ENCODE assay signal across 21 cellular contexts in genomic region chr5:159855476-159856157, GRCh38.
DNase-seq lines count a peak whose midpoint lies in the region; ATAC-seq and TF ChIP-seq lines count a peak whose summit lies in the region.
"Had no signal": no experiment of that assay in that cellular context is flagged by ENCODE, and none has a peak within 500 bp of the region (broad histone marks: within the 10 kb centered on the region; RNA-seq: fewer than 3 reads in every experiment).

No MANE protein-coding gene starts in this region.

- H3K9me2 ChIP-seq in SK-N-SH = no peaks in the 10 kb centered on the region

- no peaks in the 10 kb centered on the region for H3K4me1 Mint-ChIP-seq in osteocyte (ENCODE audit: unreplicated experiment)

- CTCF ChIA-PET in SK-N-SH (lab: Yijun Ruan, JAX) = no interaction called here

- H3K27me3 ChIP-seq in SK-N-SH (ENCODE audit: insufficient read depth) (no peaks in the 10 kb centered on the region), foreskin keratinocyte (peaks cover 29% of the 10 kb centered on the region), osteoblast (ENCODE audit: insufficient read depth, low read length) (no peaks in the 10 kb centered on the region), tibial artery (no peaks in the 10 kb centered on the region)
- H3K27me3 ChIP-seq: breast epithelium, esophagus muscularis mucosa, SJCRH30, suprapubic skin had no signal

- H3K79me2 ChIP-seq in SK-N-SH (ENCODE audit: insufficient read depth) = no peaks in the 10 kb centered on the region
- H3K79me2 ChIP-seq in osteoblast (ENCODE audit: insufficient read depth, low read length) = no peaks in the 10 kb centered on the region

- TF ChIP-seq CTCF in SK-N-SH (IDR thresholded peaks at IDR 0.05) (no peak), foreskin keratinocyte (conservative IDR thresholded peaks at IDR 0.05) (no peak), osteoblast (IDR thresholded peaks at IDR 0.05; ENCODE audit: extremely low read depth, low read depth, low read length) (no peak), tibial artery (IDR thresholded peaks at IDR 0.05) (no peak), osteocyte (IDR thresholded peaks at IDR 0.05) (no peak)

- H3K4me1 ChIP-seq in SK-N-SH (ENCODE audit: control insufficient read depth in 1 of 2, insufficient read depth in 2 of 2, low read depth in 1 of 2, low read length in 1 of 2) = no peaks in the 10 kb centered on the region; a peak in 1 of 4 replicates
- peaks cover 10% of the 10 kb centered on the region for H3K4me1 ChIP-seq in foreskin keratinocyte
- H3K4me1 ChIP-seq in osteoblast (ENCODE audit: insufficient read depth, low read length) = peaks cover 19% of the 10 kb centered on the region
- peaks cover 0 to 23% (median 0%) of the 10 kb centered on the region in 4 donors for H3K4me1 ChIP-seq in tibial artery
- H3K4me1 ChIP-seq: breast epithelium, SJCRH30 had no signal

- intact Hi-C loops in tibial artery (cut with DNase I; ENCODE audit: low total_unique reads) (no loop called here), head of caudate nucleus (cut with DNase I) (no loop called here)

- H3K4me3 ChIP-seq in SK-N-SH (ENCODE audit: low read depth in 2 of 2, low read length in 1 of 2) = no peak overlapping the region
- H3K4me3 ChIP-seq in osteoblast (ENCODE audit: insufficient read depth, low read length) = no peak overlapping the region
- H3K4me3 ChIP-seq in tibial artery = no peak overlapping the region
- H3K4me3 ChIP-seq: breast epithelium, esophagus muscularis mucosa, SJCRH30, suprapubic skin had no signal

- WGBS in SK-N-SH (ENCODE audit: low lambda C conversion rate) = 23% methylated on average over 5 of the region's 5 CpGs

- peak in 1 of 2 experiments; percentile 86; a peak in 2 of 4 replicates for TF ChIP-seq EP300 in SK-N-SH (IDR thresholded peaks at IDR 0.05; ENCODE audit: borderline replicate concordance in 1 of 2, low read depth in 1 of 2, low read length in 1 of 2)

- no peak overlapping the region for H3K4me3 Mint-ChIP-seq in osteocyte (ENCODE audit: unreplicated experiment)

- POLR2A ChIA-PET in SK-N-SH (lab: Yijun Ruan, JAX) = no interaction called here

- no peaks in the 10 kb centered on the region for H3K36me3 Mint-ChIP-seq in osteocyte (ENCODE audit: unreplicated experiment)

- no peak for TF ChIP-seq RAD21 in SK-N-SH (IDR thresholded peaks at IDR 0.05; ENCODE audit: low read length)

- ATAC-seq in foreskin keratinocyte = peak; percentile 37

- no peak overlapping the region for H3K9ac ChIP-seq in SK-N-SH

- peaks cover 26% of the 10 kb centered on the region for H3F3A ChIP-seq in SK-N-SH (replicated peaks; ENCODE audit: insufficient read depth)

- no peak overlapping the region for H3K27ac Mint-ChIP-seq in osteocyte (ENCODE audit: unreplicated experiment)

- H3K27me3 Mint-ChIP-seq in osteocyte (ENCODE audit: unreplicated experiment) = peaks cover 29% of the 10 kb centered on the region

- H3K9me3 ChIP-seq in SK-N-SH (no peaks in the 10 kb centered on the region), osteoblast (ENCODE audit: low read depth, low read length) (no peaks in the 10 kb centered on the region), tibial artery (no peaks in the 10 kb centered on the region)
- H3K9me3 ChIP-seq: breast epithelium, esophagus muscularis mucosa, SJCRH30, suprapubic skin had no signal

- peak overlapping the region; percentile 33 for H3K4me2 ChIP-seq in SK-N-SH
- H3K4me2 ChIP-seq in osteoblast (ENCODE audit: insufficient read depth, low read length) = no peak overlapping the region

- peak overlapping the region in 1 of 2 experiments; percentile 48; a peak in 3 of 4 replicates for H3K27ac ChIP-seq in SK-N-SH (ENCODE audit: low read depth in 2 of 2, low read length in 1 of 2)
- no peak overlapping the region for H3K27ac ChIP-seq in foreskin keratinocyte
- H3K27ac ChIP-seq in osteoblast (ENCODE audit: low read depth, low read length) = no peak overlapping the region
- H3K27ac ChIP-seq in tibial artery = no peak overlapping the region
- H3K27ac ChIP-seq: breast epithelium, SJCRH30, suprapubic skin had no signal

- H4K20me1 ChIP-seq in SK-N-SH (ENCODE audit: insufficient read depth) (no peaks in the 10 kb centered on the region), osteoblast (ENCODE audit: insufficient read depth, low read length) (no peaks in the 10 kb centered on the region)

- no peak overlapping the region for H2AFZ ChIP-seq in SK-N-SH (ENCODE audit: low read depth)
- no peak overlapping the region for H2AFZ ChIP-seq in osteoblast (ENCODE audit: low read length)

- no peaks in the 10 kb centered on the region for H3K9me3 Mint-ChIP-seq in osteocyte (ENCODE audit: unreplicated experiment)

- no peaks in the 10 kb centered on the region for H3K36me3 ChIP-seq in SK-N-SH (replicated peaks in 1 of 2; ENCODE audit: control insufficient read depth in 1 of 2, insufficient read depth in 2 of 2, low read length in 1 of 2)
- H3K36me3 ChIP-seq in osteoblast (ENCODE audit: insufficient read depth, low read length) = no peaks in the 10 kb centered on the region
- no peaks in the 10 kb centered on the region for H3K36me3 ChIP-seq in tibial artery
- H3K36me3 ChIP-seq: breast epithelium, esophagus muscularis mucosa, SJCRH30, suprapubic skin had no signal

- DNase-seq in ELR (ENCODE audit: low read depth) (peak; percentile 27), SK-N-SH (no peak), foreskin keratinocyte (no peak), osteoblast (ENCODE audit: insufficient read length, low spot score, missing footprints) (peak; percentile 52), tibial artery (no peak), osteocyte (ENCODE audit: extremely low spot score, unreplicated experiment) (no peak), head of caudate nucleus (no peak), SK-N-DZ (ENCODE audit: low spot score) (no peak)
- DNase-seq: activated CD8-positive, alpha-beta memory T cell treated with anti-CD3 and anti-CD28 coated beads for 24 hours; activated gamma-delta T cell; activated T-cell treated with anti-CD3 and anti-CD28 coated beads, Interleukin-2, amount 50 U/mL, for 1 hour; C1 segment of cervical spinal cord; cortex of kidney; DND-41; NCI-H1105 treated with DMSO at 0.1 percent for 48 hours; NCI-H2081; NK-92 treated with Interleukin-12 subunit alpha and Interleukin-12 subunit beta, amount 100 ng/mL, for 24 hours; SJCRH30 had no signal

TF ChIP-seq in SK-N-SH, 30 proteins besides CTCF, POLR2A, EP300 and RAD21 (continues in another document):
- TF ChIP-seq NRF1 (IDR thresholded peaks at IDR 0.05; ENCODE audit: low read depth, low read length) = no peak
- TF ChIP-seq PBX3 (IDR thresholded peaks at IDR 0.05) = peak; percentile 94
- TF ChIP-seq FOXJ3 (CRISPR knock-in tag; IDR thresholded peaks at IDR 0.05) = no peak
- TF ChIP-seq TCF12 (IDR thresholded peaks at IDR 0.05) = peak; percentile 98
- TF ChIP-seq, protein P1, sequence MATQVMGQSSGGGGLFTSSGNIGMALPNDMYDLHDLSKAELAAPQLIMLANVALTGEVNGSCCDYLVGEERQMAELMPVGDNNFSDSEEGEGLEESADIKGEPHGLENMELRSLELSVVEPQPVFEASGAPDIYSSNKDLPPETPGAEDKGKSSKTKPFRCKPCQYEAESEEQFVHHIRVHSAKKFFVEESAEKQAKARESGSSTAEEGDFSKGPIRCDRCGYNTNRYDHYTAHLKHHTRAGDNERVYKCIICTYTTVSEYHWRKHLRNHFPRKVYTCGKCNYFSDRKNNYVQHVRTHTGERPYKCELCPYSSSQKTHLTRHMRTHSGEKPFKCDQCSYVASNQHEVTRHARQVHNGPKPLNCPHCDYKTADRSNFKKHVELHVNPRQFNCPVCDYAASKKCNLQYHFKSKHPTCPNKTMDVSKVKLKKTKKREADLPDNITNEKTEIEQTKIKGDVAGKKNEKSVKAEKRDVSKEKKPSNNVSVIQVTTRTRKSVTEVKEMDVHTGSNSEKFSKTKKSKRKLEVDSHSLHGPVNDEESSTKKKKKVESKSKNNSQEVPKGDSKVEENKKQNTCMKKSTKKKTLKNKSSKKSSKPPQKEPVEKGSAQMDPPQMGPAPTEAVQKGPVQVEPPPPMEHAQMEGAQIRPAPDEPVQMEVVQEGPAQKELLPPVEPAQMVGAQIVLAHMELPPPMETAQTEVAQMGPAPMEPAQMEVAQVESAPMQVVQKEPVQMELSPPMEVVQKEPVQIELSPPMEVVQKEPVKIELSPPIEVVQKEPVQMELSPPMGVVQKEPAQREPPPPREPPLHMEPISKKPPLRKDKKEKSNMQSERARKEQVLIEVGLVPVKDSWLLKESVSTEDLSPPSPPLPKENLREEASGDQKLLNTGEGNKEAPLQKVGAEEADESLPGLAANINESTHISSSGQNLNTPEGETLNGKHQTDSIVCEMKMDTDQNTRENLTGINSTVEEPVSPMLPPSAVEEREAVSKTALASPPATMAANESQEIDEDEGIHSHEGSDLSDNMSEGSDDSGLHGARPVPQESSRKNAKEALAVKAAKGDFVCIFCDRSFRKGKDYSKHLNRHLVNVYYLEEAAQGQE (IDR thresholded peaks at IDR 0.05; ENCODE audit: low read depth, low read length) = no peak
- TF ChIP-seq USF1 (IDR thresholded peaks at IDR 0.05; ENCODE audit: borderline replicate concordance, low read depth) = no peak
- no peak for TF ChIP-seq GABPA (IDR thresholded peaks at IDR 0.05; ENCODE audit: low read depth)
- TF ChIP-seq, protein P2, sequence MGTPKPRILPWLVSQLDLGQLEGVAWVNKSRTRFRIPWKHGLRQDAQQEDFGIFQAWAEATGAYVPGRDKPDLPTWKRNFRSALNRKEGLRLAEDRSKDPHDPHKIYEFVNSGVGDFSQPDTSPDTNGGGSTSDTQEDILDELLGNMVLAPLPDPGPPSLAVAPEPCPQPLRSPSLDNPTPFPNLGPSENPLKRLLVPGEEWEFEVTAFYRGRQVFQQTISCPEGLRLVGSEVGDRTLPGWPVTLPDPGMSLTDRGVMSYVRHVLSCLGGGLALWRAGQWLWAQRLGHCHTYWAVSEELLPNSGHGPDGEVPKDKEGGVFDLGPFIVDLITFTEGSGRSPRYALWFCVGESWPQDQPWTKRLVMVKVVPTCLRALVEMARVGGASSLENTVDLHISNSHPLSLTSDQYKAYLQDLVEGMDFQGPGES (IDR thresholded peaks at IDR 0.05; ENCODE audit: low read depth, low read length) = no peak

Comparison
In these comparisons a context has a peak if more than half of its experiments do, and no peak if none do; other contexts are left out.
1. DNase-seq: peak in ELR (single experiment) and osteoblast (single experiment); none in SK-N-SH (single experiment), foreskin keratinocyte (0 of 2), tibial artery (0 of 2), osteocyte (single experiment), head of caudate nucleus (0 of 42) and SK-N-DZ (single experiment).